In genomic region chr10:103089493-103089892, GRCh38 we compare ENCODE assay signal across 22 cellular contexts.
"Had no signal": no experiment of that assay in that cellular context is flagged by ENCODE, and none has a peak within 500 bp of the region (broad histone marks: within the 10 kb centered on the region; RNA-seq: fewer than 3 reads in every experiment).

No MANE protein-coding gene starts in this region.

- H3K9me3 Mint-ChIP-seq: activated CD4-positive, alpha-beta memory T cell treated with anti-CD3 and anti-CD28 coated beads, Interleukin-2, amount 10 ng/mL, durations not matched to agents 7 days and 5 days; activated naive CD8-positive, alpha-beta T cell treated with anti-CD3 and anti-CD28 coated beads, Interleukin-2, amount 50 U/mL, for 24 hours; dendritic cell treated with granulocyte-macrophage colony-stimulating factor and Interleukin-4, amounts not matched to agents 40 ng/mL and 50 ng/mL, for 4 days; naive thymus-derived CD4-positive, alpha-beta T cell; neural progenitor cell; stimulated activated naive CD8-positive, alpha-beta T cell treated with anti-CD3 and anti-CD28 coated beads, Interleukin-15, Interleukin-2, amounts not matched to agents 100 ng/mL and 50 ng/mL, for 24 hours; T-cell; T-helper 2 cell treated with Interferon-gamma antibody and Interleukin-4, amounts not matched to agents 5 μg/mL and 100 μg/mL, for 36 hours had no signal

- H3K9me3 ChIP-seq: esophagus muscularis mucosa, heart left ventricle, thoracic aorta had no signal

- H3K27me3 Mint-ChIP-seq: activated CD4-positive, alpha-beta memory T cell treated with anti-CD3 and anti-CD28 coated beads, Interleukin-2, amount 10 ng/mL, durations not matched to agents 7 days and 5 days; activated CD8-positive, alpha-beta memory T cell treated with anti-CD3 and anti-CD28 coated beads, Interleukin-2, amount 10 ng/mL, durations not matched to agents 7 days and 5 days; activated naive CD8-positive, alpha-beta T cell treated with anti-CD3 and anti-CD28 coated beads, Interleukin-2, amount 50 U/mL, for 24 hours; dendritic cell treated with granulocyte-macrophage colony-stimulating factor and Interleukin-4, amounts not matched to agents 40 ng/mL and 50 ng/mL, for 4 days; naive thymus-derived CD4-positive, alpha-beta T cell; stimulated activated naive CD8-positive, alpha-beta T cell treated with anti-CD3 and anti-CD28 coated beads, Interleukin-15, Interleukin-2, amounts not matched to agents 100 ng/mL and 50 ng/mL, for 24 hours; T-cell had no signal

- H3K4me3 ChIP-seq: esophagus muscularis mucosa, heart left ventricle, neural progenitor cell, thoracic aorta had no signal

- DNase-seq: activated CD4-positive, alpha-beta memory T cell treated with anti-CD3 and anti-CD28 coated beads, Interleukin-2, amount 10 ng/mL, durations not matched to agents 7 days and 5 days; activated CD4-positive, alpha-beta T cell treated with anti-CD3 and anti-CD28 coated beads for 4 hours; activated CD4-positive, CD25-positive, alpha-beta regulatory T cell; activated CD8-positive, alpha-beta memory T cell treated with anti-CD3 and anti-CD28 coated beads, Interleukin-2, amount 10 ng/mL, durations not matched to agents 7 days and 5 days; activated gamma-delta T cell; activated naive CD8-positive, alpha-beta T cell treated with anti-CD3 and anti-CD28 coated beads, Interleukin-2, amount 50 U/mL, for 24 hours; amygdala; caudate nucleus; foreskin keratinocyte; heart left ventricle; midbrain; naive thymus-derived CD4-positive, alpha-beta T cell; occipital lobe; right cardiac atrium; T-cell; trophoblast cell had no signal

- ATAC-seq: activated CD8-positive, alpha-beta memory T cell treated with anti-CD3 and anti-CD28 coated beads, Interleukin-2, amount 10 ng/mL, durations not matched to agents 7 days and 5 days; activated naive CD8-positive, alpha-beta T cell treated with anti-CD3 and anti-CD28 coated beads, Interleukin-2, amount 50 U/mL, for 24 hours; foreskin keratinocyte; heart left ventricle; naive thymus-derived CD4-positive, alpha-beta T cell; right cardiac atrium; T-cell had no signal

- H3K4me1 Mint-ChIP-seq: activated CD4-positive, alpha-beta memory T cell treated with anti-CD3 and anti-CD28 coated beads, Interleukin-2, amount 10 ng/mL, durations not matched to agents 7 days and 5 days; activated CD8-positive, alpha-beta memory T cell treated with anti-CD3 and anti-CD28 coated beads, Interleukin-2, amount 10 ng/mL, durations not matched to agents 7 days and 5 days; activated naive CD8-positive, alpha-beta T cell treated with anti-CD3 and anti-CD28 coated beads, Interleukin-2, amount 50 U/mL, for 24 hours; naive thymus-derived CD4-positive, alpha-beta T cell; neural progenitor cell; T-cell had no signal

- H3K27ac ChIP-seq: esophagus muscularis mucosa, foreskin keratinocyte, heart left ventricle, neural progenitor cell had no signal

- H3K27ac Mint-ChIP-seq: activated CD4-positive, alpha-beta memory T cell treated with anti-CD3 and anti-CD28 coated beads, Interleukin-2, amount 10 ng/mL, durations not matched to agents 7 days and 5 days; activated CD8-positive, alpha-beta memory T cell treated with anti-CD3 and anti-CD28 coated beads, Interleukin-2, amount 10 ng/mL, durations not matched to agents 7 days and 5 days; activated naive CD8-positive, alpha-beta T cell treated with anti-CD3 and anti-CD28 coated beads, Interleukin-2, amount 50 U/mL, for 24 hours; dendritic cell treated with granulocyte-macrophage colony-stimulating factor and Interleukin-4, amounts not matched to agents 40 ng/mL and 50 ng/mL, for 4 days; neural progenitor cell; stimulated activated naive CD8-positive, alpha-beta T cell treated with anti-CD3 and anti-CD28 coated beads, Interleukin-15, Interleukin-2, amounts not matched to agents 100 ng/mL and 50 ng/mL, for 24 hours; T-helper 2 cell treated with Interferon-gamma antibody and Interleukin-4, amounts not matched to agents 5 μg/mL and 100 μg/mL, for 36 hours had no signal

- H3K27me3 ChIP-seq: esophagus muscularis mucosa, foreskin keratinocyte, heart left ventricle, neural progenitor cell had no signal

- H3K4me1 ChIP-seq: foreskin keratinocyte, heart left ventricle, neural progenitor cell had no signal

- H3K4me3 Mint-ChIP-seq: activated CD4-positive, alpha-beta memory T cell treated with anti-CD3 and anti-CD28 coated beads, Interleukin-2, amount 10 ng/mL, durations not matched to agents 7 days and 5 days; activated CD8-positive, alpha-beta memory T cell treated with anti-CD3 and anti-CD28 coated beads, Interleukin-2, amount 10 ng/mL, durations not matched to agents 7 days and 5 days; activated naive CD8-positive, alpha-beta T cell treated with anti-CD3 and anti-CD28 coated beads, Interleukin-2, amount 50 U/mL, for 24 hours; dendritic cell treated with granulocyte-macrophage colony-stimulating factor and Interleukin-4, amounts not matched to agents 40 ng/mL and 50 ng/mL, for 4 days; naive thymus-derived CD4-positive, alpha-beta T cell; neural progenitor cell; stimulated activated naive CD8-positive, alpha-beta T cell treated with anti-CD3 and anti-CD28 coated beads, Interleukin-15, Interleukin-2, amounts not matched to agents 100 ng/mL and 50 ng/mL, for 24 hours; T-cell; T-helper 2 cell treated with Interferon-gamma antibody and Interleukin-4, amounts not matched to agents 5 μg/mL and 100 μg/mL, for 36 hours had no signal
